11 cellular contexts compared by ENCODE assay signal in genomic region chr13:91154954-91155353, GRCh38.
DNase-seq lines count a peak whose midpoint lies in the region; ATAC-seq and TF ChIP-seq lines count a peak whose summit lies in the region.
"Had no signal": no experiment of that assay in that cellular context is flagged by ENCODE, and none has a peak within 500 bp of the region (broad histone marks: within the 10 kb centered on the region; RNA-seq: fewer than 3 reads in every experiment).

No MANE protein-coding gene starts in this region.

- intact Hi-C loops in Calu3 (cut with micrococcal nuclease; ENCODE audit: unreplicated experiment), result loop anchor here (1.0 kb wide), 1 partner anchor 20 kb away; no protein-coding TSS in a partner anchor
- intact Hi-C loops in left cardiac atrium (cut with DNase I), result no loop called here

- peak overlapping the region in 1 of 2 donors; percentile 13 for H3K27ac ChIP-seq in coronary artery

- no peak overlapping the region for H3K4me3 ChIP-seq in coronary artery

- ATAC-seq in GM21717 (IDR thresholded peaks at IDR 0.05; ENCODE audit: unreplicated experiment) (peak; percentile 88), left cardiac atrium (peak; percentile 44 to 76)

- in situ Hi-C loops in KBM-7 (cut with MboI; ENCODE audit: low pct_unique_long_range_greater_than_20kb, low sequenced_read_pairs), result no loop called here

- peaks cover 9% of the 10 kb centered on the region for H3K4me1 Mint-ChIP-seq in Calu3 (ENCODE audit: low read depth, unreplicated experiment)
- H3K4me1 Mint-ChIP-seq in endothelial cell (ENCODE audit: unreplicated experiment), result no peaks in the 10 kb centered on the region
- H3K4me1 Mint-ChIP-seq: activated naive CD8-positive, alpha-beta T cell treated with anti-CD3 and anti-CD28 coated beads for 36 hours had no signal

- H3K9me3 Mint-ChIP-seq in Calu3 (ENCODE audit: low read depth, unreplicated experiment) (no peaks in the 10 kb centered on the region), endothelial cell (ENCODE audit: unreplicated experiment) (no peaks in the 10 kb centered on the region)
- H3K9me3 Mint-ChIP-seq: activated naive CD8-positive, alpha-beta T cell treated with anti-CD3 and anti-CD28 coated beads for 36 hours had no signal

- no peaks in the 10 kb centered on the region for H3K36me3 Mint-ChIP-seq in Calu3 (ENCODE audit: insufficient read depth, unreplicated experiment)
- no peaks in the 10 kb centered on the region for H3K36me3 Mint-ChIP-seq in endothelial cell (ENCODE audit: low read depth, unreplicated experiment)
- H3K36me3 Mint-ChIP-seq: activated naive CD8-positive, alpha-beta T cell treated with anti-CD3 and anti-CD28 coated beads for 36 hours had no signal

- H3K27me3 Mint-ChIP-seq in Calu3 (ENCODE audit: unreplicated experiment) (no peaks in the 10 kb centered on the region), endothelial cell (ENCODE audit: unreplicated experiment) (no peaks in the 10 kb centered on the region)

- CTCF ChIA-PET in Calu3 (lab: Charles Lee), result interaction anchor here (0.6 kb wide), 1 partner anchor 18 kb away, joined by 4 read pairs; no protein-coding TSS in a partner anchor

- H3K4me3 Mint-ChIP-seq in Calu3 (ENCODE audit: low read depth, unreplicated experiment) (peak overlapping the region; percentile 50), endothelial cell (ENCODE audit: unreplicated experiment) (no peak overlapping the region)
- H3K4me3 Mint-ChIP-seq: activated naive CD8-positive, alpha-beta T cell treated with anti-CD3 and anti-CD28 coated beads for 36 hours had no signal

- H3K27ac Mint-ChIP-seq in Calu3 (ENCODE audit: unreplicated experiment) (peak overlapping the region; percentile 79), endothelial cell (ENCODE audit: unreplicated experiment) (no peak overlapping the region)
- H3K27ac Mint-ChIP-seq: activated naive CD8-positive, alpha-beta T cell treated with anti-CD3 and anti-CD28 coated beads for 36 hours had no signal

- no peak for DNase-seq in Calu3
- DNase-seq in KBM-7, result peak; percentile 48
- DNase-seq in left cardiac atrium, result no peak
- DNase-seq in endothelial cell (ENCODE audit: low spot score), result no peak
- no peak for DNase-seq in hepatic stellate cell (ENCODE audit: low spot score)
- DNase-seq in HuH-7 (ENCODE audit: low spot score), result no peak
- DNase-seq in coronary artery (ENCODE audit: low spot score), result no peak
- DNase-seq: activated naive CD8-positive, alpha-beta T cell treated with anti-CD3 and anti-CD28 coated beads for 36 hours; stimulated activated CD4-positive, alpha-beta T cell treated with anti-CD3 and anti-CD28 coated beads, Interleukin-2, amount 100 ng/mL, for 24 hours; T1000 had no signal

- TF ChIP-seq CTCF in Calu3 (IDR thresholded peaks at IDR 0.05; ENCODE audit: unreplicated experiment) (no peak), endothelial cell (IDR thresholded peaks at IDR 0.05; ENCODE audit: unreplicated experiment) (no peak), coronary artery (IDR thresholded peaks at IDR 0.05) (no peak)

- no TSS peak for BruUV-seq in Calu3 (replicated peaks; lab: Mats Ljungman, UMichigan)
